8 cellular contexts compared by ENCODE assay signal in the genomic region with DNA sequence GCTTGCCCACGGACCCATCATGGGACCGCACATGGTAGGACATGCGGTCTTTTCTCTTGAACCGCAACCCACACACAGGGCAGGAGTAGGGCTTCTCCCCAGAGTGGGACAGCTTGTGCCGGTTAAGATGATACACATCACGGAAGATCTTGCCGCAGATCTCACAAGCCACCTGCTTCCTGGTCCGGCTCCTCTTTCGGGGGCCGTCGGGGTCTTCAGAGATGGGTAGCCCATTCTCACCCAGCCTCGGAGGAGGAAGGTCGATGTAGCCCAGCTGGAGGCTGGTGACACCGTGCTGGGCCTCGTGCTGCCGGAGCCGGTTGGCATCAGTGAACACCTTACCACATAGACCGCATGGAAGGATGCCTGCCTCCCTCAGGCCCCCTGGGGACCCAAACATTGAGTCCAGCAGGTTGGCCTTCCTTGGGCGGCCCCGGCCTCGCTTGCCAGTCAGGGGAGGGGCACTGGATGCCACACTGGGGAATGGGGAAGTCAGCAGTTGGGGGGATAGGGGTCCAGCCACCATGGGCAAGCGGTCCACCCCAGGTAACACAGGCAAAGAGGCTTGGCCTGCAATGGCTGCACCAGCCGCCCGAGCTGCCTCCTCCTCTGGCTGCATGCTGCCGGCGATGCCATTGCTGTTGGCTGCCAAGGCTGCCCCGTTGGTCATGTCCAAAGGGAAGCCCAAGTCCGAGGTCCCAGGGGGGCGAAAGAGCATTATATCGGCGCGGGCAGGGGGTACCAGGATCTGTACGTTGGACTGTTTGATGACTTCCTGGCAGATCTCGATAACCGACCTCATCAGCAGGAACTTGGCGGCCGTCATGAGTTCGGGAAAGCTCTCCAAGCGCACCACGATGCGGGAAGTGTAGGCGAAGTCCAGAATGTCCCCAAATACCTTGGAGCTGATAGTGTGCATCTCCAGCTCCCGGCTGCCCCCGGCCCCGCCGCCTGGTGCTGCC. TPM values are rescaled to one million over a fixed set of nuclear protein-coding genes. Genes with fewer than 3 reads are reported as not detected.
DNase-seq lines count a peak whose midpoint lies in the region; TF ChIP-seq lines count a peak whose summit lies in the region.

No MANE protein-coding gene starts in this region.

- H3K36me3 ChIP-seq in mesodermal cell (ENCODE audit: control insufficient read depth, insufficient read depth, low read length) = peaks cover 49% of the 10 kb centered on the region

- H3K9me3 ChIP-seq in mesodermal cell (ENCODE audit: control insufficient read depth, low read length) = no peaks in the 10 kb centered on the region

- peaks cover 32% of the 10 kb centered on the region for H3K4me1 ChIP-seq in mesodermal cell (ENCODE audit: control insufficient read depth, insufficient read depth, low read length, poor library complexity, severe bottlenecking)

- TF ChIP-seq CTCF in VCaP (conservative IDR thresholded peaks at IDR 0.05) = no peak
- TF ChIP-seq CTCF in dorsolateral prefrontal cortex (IDR thresholded peaks at IDR 0.05 in 54 of 56, conservative IDR thresholded peaks at IDR 0.05 in 2 of 56; ENCODE audit: low read depth in 1 of 56, partially characterized antibody in 56 of 56) = no peak

- 49 to 57% methylated on average over 43 to 45 of the region's 46 CpGs for WGBS in mesodermal cell (ENCODE audit: insufficient coverage in 2 of 2), 2 experiments

- intact Hi-C loops in dorsolateral prefrontal cortex (cut with DNase I) = loop anchor here (1.0 to 10.0 kb wide), 5 partner anchors 52 to 290 kb away; a partner anchor contains a TSS

- H3K27ac ChIP-seq in VCaP (peak overlapping the region; percentile 99), dorsolateral prefrontal cortex (peak overlapping the region in 58 of 59 donors; percentile 39 to 98 (median 82)), mesodermal cell (ENCODE audit: low read depth, low read length, severe bottlenecking) (peak overlapping the region; percentile 77), substantia nigra (ENCODE audit: low read depth, low read length, poor library complexity, severe bottlenecking) (peak overlapping the region; percentile 46)

- DNase-seq in NCI-H1105 treated with DMSO at 0.1 percent for 48 hours (lab: John Stamatoyannopoulos, UW) (peak; percentile 15), NCI-H1105 (lab: John Stamatoyannopoulos, UW) (no peak), dorsolateral prefrontal cortex (peak in 3 of 10 donors; percentile 29 to 35 (median 32)), substantia nigra (lab: John Stamatoyannopoulos, UW) (peak in 4 of 49 donors; percentile 29 to 61 (median 40)), occipital lobe (lab: John Stamatoyannopoulos, UW) (no peak), SW 1271 (lab: John Stamatoyannopoulos, UW) (no peak)

- peak overlapping the region; percentile 54 to 88 (median 76) for H3K4me3 ChIP-seq in dorsolateral prefrontal cortex
- H3K4me3 ChIP-seq in mesodermal cell (ENCODE audit: extremely low read depth, insufficient read depth, low read length, poor library complexity, severe bottlenecking) = peak overlapping the region; percentile 73

- H3K27me3 ChIP-seq in dorsolateral prefrontal cortex = no peaks in the 10 kb centered on the region

RNA-seq across cellular contexts. Expression of a gene that starts 1.5 kb away (rescaled TPM):
- total RNA-seq in dorsolateral prefrontal cortex (10 to 100 TPM; 15.7 to 39.3 (median 23.2) TPM), occipital lobe (29.9 TPM)
- polyA plus RNA-seq in mesodermal cell (2013, experiment 1 of 2) = 29.8 TPM
- polyA plus RNA-seq in mesodermal cell (2013, experiment 2 of 2) = 28.4 TPM

RNA-seq across cellular contexts. Expression of a gene that starts 52.4 kb away (rescaled TPM):
- total RNA-seq in dorsolateral prefrontal cortex (10 to 100 TPM; 30.3 to 94.4 (median 54.6) TPM), occipital lobe (23.2 TPM)
- polyA plus RNA-seq in mesodermal cell (2013, experiment 1 of 2) = 15.9 TPM
- polyA plus RNA-seq in mesodermal cell (2013, experiment 2 of 2) = 13.4 TPM

RNA-seq across cellular contexts. Expression of a gene that starts 54.8 kb away (rescaled TPM):
- 10 to 100 TPM; 27.5 to 88.4 (median 56.9) TPM for total RNA-seq in dorsolateral prefrontal cortex
- polyA plus RNA-seq in mesodermal cell (2013, experiment 1 of 2) = 79.2 TPM
- polyA plus RNA-seq in mesodermal cell (2013, experiment 2 of 2) = 72.8 TPM
- total RNA-seq in occipital lobe = 63.0 TPM

Comparison
In these comparisons a context has a peak if more than half of its experiments do, and no peak if none do; other contexts are left out.
1. H3K27ac ChIP-seq: peak in every context shown above with its lines; median percentile 99 in VCaP; 82 in dorsolateral prefrontal cortex; 77 in mesodermal cell; 46 in substantia nigra.